In genomic region chr17:66775881-66776400, GRCh38 we compare ENCODE assay signal across 33 cellular contexts. TPM values are rescaled to one million over a fixed set of nuclear protein-coding genes. Genes with fewer than 3 reads are reported as not detected.
DNase-seq lines count a peak whose midpoint lies in the region; ATAC-seq, FAIRE-seq and TF ChIP-seq lines count a peak whose summit lies in the region.
"Had no signal": no experiment of that assay in that cellular context is flagged by ENCODE, and none has a peak within 500 bp of the region (broad histone marks: within the 10 kb centered on the region; RNA-seq: fewer than 3 reads in every experiment).

No MANE protein-coding gene starts in this region.

- no peaks in the 10 kb centered on the region for H3K9me3 ChIP-seq in SK-N-SH
- no peaks in the 10 kb centered on the region for H3K9me3 ChIP-seq in T-helper 17 cell (ENCODE audit: control insufficient read depth, low read length, poor library complexity, severe bottlenecking)
- no peaks in the 10 kb centered on the region for H3K9me3 ChIP-seq in lower lobe of right lung
- no peaks in the 10 kb centered on the region for H3K9me3 ChIP-seq in small intestine (ENCODE audit: control insufficient read depth, low read depth)
- no peaks in the 10 kb centered on the region for H3K9me3 ChIP-seq in right cardiac atrium (ENCODE audit: control insufficient read depth, low read length)
- H3K9me3 ChIP-seq: gastroesophageal sphincter, right lobe of liver, transverse colon had no signal

- H3K27ac ChIP-seq in SK-N-SH (ENCODE audit: low read depth in 2 of 2, low read length in 1 of 2): peak overlapping the region in 1 of 2 experiments; percentile 78; a peak in 2 of 4 replicates
- H3K27ac ChIP-seq in lower lobe of right lung: peak overlapping the region; percentile 0
- no peak overlapping the region for H3K27ac ChIP-seq in small intestine (ENCODE audit: low read depth in 1 of 2, low read length in 1 of 2)
- H3K27ac ChIP-seq in right cardiac atrium (ENCODE audit: low read length): no peak overlapping the region
- H3K27ac ChIP-seq: 22Rv1, C4-2B, gastroesophageal sphincter, GM23248, right lobe of liver, transverse colon had no signal

- FAIRE-seq in small intestine (lab: Jason Lieb, UNC) (no peak), GM19239 (lab: Jason Lieb, UNC) (no peak)

- no peak for TF ChIP-seq RAD21 in SK-N-SH (IDR thresholded peaks at IDR 0.05; ENCODE audit: low read length)

- H3K27me3 Mint-ChIP-seq in T-helper 17 cell: no peaks in the 10 kb centered on the region
- H3K27me3 Mint-ChIP-seq: progenitor cell of endocrine pancreas had no signal

- H3K4me1 Mint-ChIP-seq in T-helper 17 cell: no peaks in the 10 kb centered on the region

- no peak overlapping the region for H2AFZ ChIP-seq in SK-N-SH (ENCODE audit: low read depth)
- H2AFZ ChIP-seq: GM23248 had no signal

- no peaks in the 10 kb centered on the region for H3K27me3 ChIP-seq in SK-N-SH (ENCODE audit: insufficient read depth)
- H3K27me3 ChIP-seq in lower lobe of right lung (ENCODE audit: low read depth): no peaks in the 10 kb centered on the region
- no peaks in the 10 kb centered on the region for H3K27me3 ChIP-seq in small intestine (ENCODE audit: control insufficient read depth in 2 of 2, insufficient read depth in 2 of 2, low read length in 2 of 2)
- H3K27me3 ChIP-seq in right cardiac atrium (ENCODE audit: control insufficient read depth, insufficient read depth): no peaks in the 10 kb centered on the region
- H3K27me3 ChIP-seq: gastroesophageal sphincter, right lobe of liver, transverse colon had no signal

- no peak for TF ChIP-seq EP300 in SK-N-SH (IDR thresholded peaks at IDR 0.05; ENCODE audit: borderline replicate concordance in 1 of 2, low read depth in 1 of 2, low read length in 1 of 2)

- H3F3A ChIP-seq in SK-N-SH (replicated peaks; ENCODE audit: insufficient read depth): no peaks in the 10 kb centered on the region

- H3K4me1 ChIP-seq in SK-N-SH (ENCODE audit: control insufficient read depth in 1 of 2, insufficient read depth in 2 of 2, low read depth in 1 of 2, low read length in 1 of 2) (peaks cover 0 to 14% of the 10 kb centered on the region in 2 experiments; a peak in 1 of 4 replicates), lower lobe of right lung (peaks cover 3% of the 10 kb centered on the region), small intestine (ENCODE audit: control insufficient read depth in 2 of 2, insufficient read depth in 1 of 2, low read depth in 1 of 2, low read length in 1 of 2) (no peaks in the 10 kb centered on the region), right cardiac atrium (ENCODE audit: control insufficient read depth, insufficient read depth, low read length) (no peaks in the 10 kb centered on the region)
- H3K4me1 ChIP-seq: gastroesophageal sphincter, right lobe of liver, transverse colon had no signal

- H3K4me3 Mint-ChIP-seq in T-helper 17 cell: no peak overlapping the region
- H3K4me3 Mint-ChIP-seq: activated CD8-positive, alpha-beta T cell treated with anti-CD3 and anti-CD28 coated beads, Interleukin-2, amount 10 ng/mL, durations not matched to agents 7 days and 5 days; HFFc6 had no signal

- H3K4me2 ChIP-seq in SK-N-SH: no peak overlapping the region

- no peaks in the 10 kb centered on the region for H4K20me1 ChIP-seq in SK-N-SH (ENCODE audit: insufficient read depth)

- no peaks in the 10 kb centered on the region for H3K9me2 ChIP-seq in SK-N-SH

- H3K36me3 Mint-ChIP-seq in T-helper 17 cell (ENCODE audit: low read depth): peaks cover 8% of the 10 kb centered on the region

- intact Hi-C loops in lower lobe of right lung (cut with DNase I): no loop called here
- intact Hi-C loops in right cardiac atrium (cut with DNase I): no loop called here

- TF ChIP-seq CTCF in SK-N-SH (IDR thresholded peaks at IDR 0.05): no peak
- TF ChIP-seq CTCF in lower lobe of right lung (IDR thresholded peaks at IDR 0.05): no peak
- TF ChIP-seq CTCF in GM10248 (IDR thresholded peaks at IDR 0.05; ENCODE audit: control extremely low read depth, extremely low read depth, low read depth, missing control alignments): no peak

- DNase-seq in SK-N-SH: no peak
- DNase-seq in T-helper 17 cell: no peak
- no peak for DNase-seq in lower lobe of right lung
- DNase-seq in GM10248 (ENCODE audit: extremely low spot score): no peak
- no peak for DNase-seq in small intestine
- DNase-seq in right cardiac atrium: no peak
- no peak for DNase-seq in GM19239 (ENCODE audit: insufficient read length, low spot score)
- DNase-seq: activated CD4-positive, alpha-beta T cell treated with anti-CD3 and anti-CD28 coated beads for 4 hours; activated CD8-positive, alpha-beta T cell treated with anti-CD3 and anti-CD28 coated beads, Interleukin-2, amount 10 ng/mL, durations not matched to agents 7 days and 5 days; amygdala; GM23248; HFFc6; mammary epithelial cell; NCI-H1092; NCI-H1694 treated with DMSO at 0.1 percent for 48 hours; NCI-H2171; nucleus accumbens; PC-3; right lobe of liver; stimulated activated CD4-positive, alpha-beta T cell treated with anti-CD3 and anti-CD28 coated beads, Interleukin-4, amount 100 ng/mL, for 1 hour; SW 1271; T-helper 9 cell; transverse colon had no signal

- CTCF ChIA-PET in SK-N-SH (lab: Yijun Ruan, JAX) (interaction anchor here (0.8 to 1.8 kb wide), 4 partner anchors 9 to 426 kb away, joined by 3 to 6 read pairs (median 4); no protein-coding TSS in a partner anchor), GM10248 (lab: Yijun Ruan, JAX) (interaction anchor here (1.6 to 2.0 kb wide), 3 partner anchors 9 to 12 kb away, joined by 3 to 6 read pairs (median 4); no protein-coding TSS in a partner anchor)

- POLR2A ChIA-PET in SK-N-SH (lab: Yijun Ruan, JAX): interaction anchor here (0.6 to 1.3 kb wide), 2 partner anchors 17 to 43 kb away, joined by 3 read pairs; no protein-coding TSS in a partner anchor
- POLR2A ChIA-PET in GM10248 (lab: Yijun Ruan, JAX): no interaction called here

- H3K36me3 ChIP-seq in SK-N-SH (replicated peaks in 1 of 2; ENCODE audit: control insufficient read depth in 1 of 2, insufficient read depth in 2 of 2, low read length in 1 of 2) (peaks cover 51 to 75% of the 10 kb centered on the region in 2 experiments), lower lobe of right lung (no peaks in the 10 kb centered on the region), small intestine (ENCODE audit: control insufficient read depth in 2 of 2, insufficient read depth in 2 of 2, low read length in 2 of 2) (peaks cover 0 to 2% of the 10 kb centered on the region in 2 donors)

- 87% methylated on average over 7 of the region's 7 CpGs for WGBS in SK-N-SH (ENCODE audit: low lambda C conversion rate)
- WGBS in small intestine, 3 donors: 74 to 82% (median 75%) methylated on average over 7 of the region's 7 CpGs
- 74% methylated on average over 7 of the region's 7 CpGs for WGBS in right cardiac atrium

- H3K4me3 ChIP-seq in SK-N-SH (ENCODE audit: low read depth in 2 of 2, low read length in 1 of 2) (no peak overlapping the region), lower lobe of right lung (no peak overlapping the region), small intestine (ENCODE audit: low read depth in 1 of 2, low read length in 2 of 2) (no peak overlapping the region), right cardiac atrium (ENCODE audit: low read length) (no peak overlapping the region)
- H3K4me3 ChIP-seq: gastroesophageal sphincter, GM23248, right lobe of liver, transverse colon had no signal

- H3K27ac Mint-ChIP-seq in T-helper 17 cell: peak overlapping the region; percentile 69
- H3K27ac Mint-ChIP-seq: activated CD8-positive, alpha-beta T cell treated with anti-CD3 and anti-CD28 coated beads, Interleukin-2, amount 10 ng/mL, durations not matched to agents 7 days and 5 days; HFFc6; progenitor cell of endocrine pancreas had no signal

- H3K79me2 ChIP-seq in SK-N-SH (ENCODE audit: insufficient read depth): no peaks in the 10 kb centered on the region

- ATAC-seq in SK-N-SH treated with all-trans-retinoic acid at 6 μM for 48 hours (no peak; the same call in 2 of the 3 replicates), T-helper 17 cell (no peak), lower lobe of right lung (no peak), right cardiac atrium (no peak)
- ATAC-seq: activated CD8-positive, alpha-beta T cell treated with anti-CD3 and anti-CD28 coated beads, Interleukin-2, amount 10 ng/mL, durations not matched to agents 7 days and 5 days; activated naive CD4-positive, alpha-beta T cell treated with anti-CD3 and anti-CD28 coated beads, Interleukin-2, amount 50 U/mL, for 72 hours; gastroesophageal sphincter; PC-3; right lobe of liver; Right ventricle myocardium inferior had no signal

- no peak overlapping the region for H3K9ac ChIP-seq in SK-N-SH
- H3K9ac ChIP-seq: GM23248 had no signal

TF ChIP-seq in SK-N-SH, 30 proteins besides CTCF, POLR2A, EP300 and RAD21:
- 0 out of 2 replicates have a peak, but pooled peaks have one; percentile 4 for TF ChIP-seq MXI1 (IDR thresholded peaks at IDR 0.05; ENCODE audit: low read depth, low read length)
- no peak for TF ChIP-seq EZH2phosphoT487 (IDR thresholded peaks at IDR 0.05; ENCODE audit: borderline replicate concordance, low read depth)
- no peak for TF ChIP-seq TAF1 (IDR thresholded peaks at IDR 0.05; ENCODE audit: borderline replicate concordance, low read depth, low read length)
- TF ChIP-seq GATA2 (CRISPR knock-in tag; IDR thresholded peaks at IDR 0.05): no peak

TF ChIP-seq in SK-N-SH treated with all-trans-retinoic acid at 6 μM for 48 hours, 23 proteins besides CTCF, POLR2A, EP300 and RAD21 (continues in another document):
- TF ChIP-seq CSRNP3 (CRISPR knock-in tag; IDR thresholded peaks at IDR 0.05): no peak
- TF ChIP-seq BACH2 (CRISPR knock-in tag; IDR thresholded peaks at IDR 0.05; ENCODE audit: borderline replicate concordance): no peak

RNA-seq across cellular contexts. Expression of gene CACNG5, which starts 59.0 kb away (rescaled TPM):
- polyA plus RNA-seq in SK-N-SH (2012; rRNA removed) (0.10 and 0.23 TPM in 2 replicates), small intestine (not detected), right cardiac atrium (not detected)
- polyA plus RNA-seq in SK-N-SH (2012; cell fraction: cytosol; rRNA removed): 0.05 TPM in 1 of 2 replicates, not detected in the other
- polyA plus RNA-seq in SK-N-SH (2012; cell fraction: nucleus; rRNA removed): 0.07 and 0.11 TPM in 2 replicates
- total RNA-seq in T-helper 17 cell (not detected), lower lobe of right lung (not detected), right cardiac atrium (not detected)
- total RNA-seq: activated CD8-positive, alpha-beta T cell treated with anti-CD3 and anti-CD28 coated beads, Interleukin-2, amount 10 ng/mL, durations not matched to agents 7 days and 5 days; activated naive CD4-positive, alpha-beta T cell treated with anti-CD3 and anti-CD28 coated beads, Interleukin-2, amount 50 U/mL, for 72 hours; fibroblast of lung; gastroesophageal sphincter; GM23248; HFFc6; HT-29; mammary epithelial cell; NCI-H460; PC-3; progenitor cell of endocrine pancreas; right lobe of liver; Right ventricle myocardium inferior had no signal
- polyA plus RNA-seq: fibroblast of lung, GM23248, mammary epithelial cell had no signal
